Comparison of ENCODE assay signal across 1 cellular context in genomic region chr4:89110986-89111832, GRCh38.
TF ChIP-seq lines count a peak whose summit lies in the region.

Gene TIGD2 (plus strand): TSS chr4:89111533. CDS start chr4:89112975, 1,442 bp downstream.

TF ChIP-seq in K562, 482 proteins besides CTCF, POLR2A, EP300 and RAD21 (continued from another document and continues in another):
- peak; percentile 94 to 98 for TF ChIP-seq E2F6 (IDR thresholded peaks at IDR 0.05; ENCODE audit: borderline replicate concordance in 1 of 2, extremely low read depth in 1 of 2, insufficient read depth in 1 of 2, insufficient read length in 1 of 2, low read depth in 1 of 2, low read length in 1 of 2, poor library complexity in 1 of 2, severe bottlenecking in 1 of 2)
- no peak for TF ChIP-seq PHB (CRISPR knock-in tag; IDR thresholded peaks at IDR 0.05)
- no peak for TF ChIP-seq TCF15 (CRISPR knock-in tag; IDR thresholded peaks at IDR 0.05)
- no peak for TF ChIP-seq NFE2 (IDR thresholded peaks at IDR 0.05; ENCODE audit: low read depth)
- no peak for TF ChIP-seq ZNF766 (CRISPR knock-in tag; conservative IDR thresholded peaks at IDR 0.05)
- TF ChIP-seq ZNF282 (CRISPR knock-in tag; IDR thresholded peaks at IDR 0.05): peak; percentile 84; the same call in 1 of the 2 replicates
- no peak for TF ChIP-seq ZNF695 (CRISPR knock-in tag; IDR thresholded peaks at IDR 0.05)
- no peak for TF ChIP-seq THRB (CRISPR knock-in tag; conservative IDR thresholded peaks at IDR 0.05)
- TF ChIP-seq SMARCA5 (IDR thresholded peaks at IDR 0.05): no peak
- TF ChIP-seq BRD9 (IDR thresholded peaks at IDR 0.05; ENCODE audit: low read depth, partially characterized antibody): no peak
- no peak for TF ChIP-seq IFI16 (CRISPR knock-in tag; IDR thresholded peaks at IDR 0.05)
- TF ChIP-seq IRF9 (tag; IDR thresholded peaks at IDR 0.05): no peak
- TF ChIP-seq HLTF (IDR thresholded peaks at IDR 0.05): peak; percentile 40; the same call in 1 of the 2 replicates
- TF ChIP-seq ATF2 (CRISPR knock-in tag; IDR thresholded peaks at IDR 0.05): no peak
- TF ChIP-seq MEF2D (tag; conservative IDR thresholded peaks at IDR 0.05; ENCODE audit: low read depth): no peak
- no peak for TF ChIP-seq TAF15 (IDR thresholded peaks at IDR 0.05; ENCODE audit: low read depth, low read length)
- TF ChIP-seq RERE (CRISPR knock-in tag; IDR thresholded peaks at IDR 0.05; ENCODE audit: borderline replicate concordance): no peak
- TF ChIP-seq BHLHE40 (IDR thresholded peaks at IDR 0.05; ENCODE audit: low read length): peak; percentile 56
- no peak for TF ChIP-seq ZNF780A (CRISPR knock-in tag; IDR thresholded peaks at IDR 0.05)
- no peak for TF ChIP-seq FOXA1 (IDR thresholded peaks at IDR 0.05; ENCODE audit: borderline replicate concordance)
- TF ChIP-seq OTX1 (CRISPR knock-in tag; IDR thresholded peaks at IDR 0.05): no peak
- TF ChIP-seq FOXP1 (CRISPR knock-in tag; IDR thresholded peaks at IDR 0.05): no peak; the same call in 1 of the 2 replicates
- TF ChIP-seq EHMT2 (IDR thresholded peaks at IDR 0.05): no peak
- TF ChIP-seq PHF8 (IDR thresholded peaks at IDR 0.05; ENCODE audit: borderline replicate concordance, low read length): peak; percentile 89; the same call in 1 of the 2 replicates
- peak; percentile 57; the same call in 1 of the 2 replicates for TF ChIP-seq TARDBP (IDR thresholded peaks at IDR 0.05)
- TF ChIP-seq COPS2 (conservative IDR thresholded peaks at IDR 0.05): no peak
- no peak for TF ChIP-seq ARHGAP35 (IDR thresholded peaks at IDR 0.05; ENCODE audit: partially characterized antibody)
- TF ChIP-seq HMG20B (CRISPR knock-in tag; IDR thresholded peaks at IDR 0.05): no peak
- no peak for TF ChIP-seq HNRNPUL1 (IDR thresholded peaks at IDR 0.05; ENCODE audit: low read length)
- no peak for TF ChIP-seq ZNF280B (CRISPR knock-in tag; IDR thresholded peaks at IDR 0.05)
- no peak for TF ChIP-seq ZNF12 (CRISPR knock-in tag; IDR thresholded peaks at IDR 0.05)
- TF ChIP-seq CREB3L1 (IDR thresholded peaks at IDR 0.05; ENCODE audit: borderline replicate concordance, low read depth): no peak; the same call in 1 of the 2 replicates
- TF ChIP-seq CLOCK (CRISPR knock-in tag; IDR thresholded peaks at IDR 0.05; ENCODE audit: borderline replicate concordance): no peak
- no peak for TF ChIP-seq SLC30A9 (CRISPR knock-in tag; IDR thresholded peaks at IDR 0.05)
- no peak for TF ChIP-seq TFAM (CRISPR knock-in tag; conservative IDR thresholded peaks at IDR 0.05)
- TF ChIP-seq SP2 (IDR thresholded peaks at IDR 0.05; ENCODE audit: extremely low read depth, low read depth, low read length, poor library complexity, severe bottlenecking): no peak
- TF ChIP-seq MXD1 (CRISPR knock-in tag; IDR thresholded peaks at IDR 0.05; ENCODE audit: borderline replicate concordance, poor library complexity, severe bottlenecking): peak; percentile 48
- peak; percentile 27; the same call in 1 of the 2 replicates for TF ChIP-seq DMBX1 (CRISPR knock-in tag; IDR thresholded peaks at IDR 0.05; ENCODE audit: borderline replicate concordance)
- no peak for TF ChIP-seq CHD2 (IDR thresholded peaks at IDR 0.05; ENCODE audit: low read depth, low read length)
- no peak for TF ChIP-seq ATF4 (CRISPR knock-in tag; IDR thresholded peaks at IDR 0.05)
- TF ChIP-seq ZNF217 (CRISPR knock-in tag; IDR thresholded peaks at IDR 0.05): no peak
- no peak for TF ChIP-seq HMBOX1 (IDR thresholded peaks at IDR 0.05)
- TF ChIP-seq ZNF253 (CRISPR knock-in tag; conservative IDR thresholded peaks at IDR 0.05): no peak
- TF ChIP-seq DPF2 (IDR thresholded peaks at IDR 0.05): no peak
- no peak for TF ChIP-seq PRPF4 (IDR thresholded peaks at IDR 0.05; ENCODE audit: insufficient read depth, low read depth, low read length, poor library complexity, severe bottlenecking)
- TF ChIP-seq ZNF76 (CRISPR knock-in tag; IDR thresholded peaks at IDR 0.05; ENCODE audit: borderline replicate concordance): no peak
